ENCODE assay signal across 22 cellular contexts in genomic region chrX:84467898-84468297, GRCh38. TPM values are rescaled to one million over a fixed set of nuclear protein-coding genes. Genes with fewer than 3 reads are reported as not detected.
A peak's percentile ranks its signal among the peaks of the same experiment; 100 is the strongest.
DNase-seq lines count a peak whose midpoint lies in the region; TF ChIP-seq lines count a peak whose summit lies in the region.
"Had no signal": no experiment of that assay in that cellular context is flagged by ENCODE, and none has a peak within 500 bp of the region (broad histone marks: within the 10 kb centered on the region; RNA-seq: fewer than 3 reads in every experiment).

No MANE protein-coding gene starts in this region.

- no peaks in the 10 kb centered on the region for H3K9me3 ChIP-seq in BE2C
- H3K9me3 ChIP-seq in effector memory CD4-positive, alpha-beta T cell (ENCODE audit: control insufficient read depth, low read length) = no peaks in the 10 kb centered on the region

- peaks cover 25% of the 10 kb centered on the region for H3K36me3 Mint-ChIP-seq in progenitor cell of endocrine pancreas (ENCODE audit: insufficient read depth)
- H3K36me3 Mint-ChIP-seq in CD14-positive monocyte = peaks cover 3 to 10% of the 10 kb centered on the region in 2 donors
- H3K36me3 Mint-ChIP-seq: CD4-positive, alpha-beta memory T cell; CD4-positive, CD25-positive, alpha-beta regulatory T cell; CD8-positive, alpha-beta memory T cell had no signal

- H3K4me1 ChIP-seq in BE2C = peaks cover 12% of the 10 kb centered on the region
- H3K4me1 ChIP-seq in effector memory CD4-positive, alpha-beta T cell (ENCODE audit: control insufficient read depth, insufficient read depth, low read length, poor library complexity, severe bottlenecking) = no peaks in the 10 kb centered on the region
- H3K4me1 ChIP-seq: BLaER1 treated with 17β-estradiol and CSF1 and Interleukin-3, amounts not matched to agents 10 nM and 100 nM had no signal

- H3K27ac ChIP-seq in effector memory CD4-positive, alpha-beta T cell (ENCODE audit: insufficient read depth, low read length, poor library complexity, severe bottlenecking) = no peak overlapping the region
- H3K27ac ChIP-seq: BLaER1 treated with 17β-estradiol and CSF1 and Interleukin-3, amounts not matched to agents 10 nM and 100 nM; C4-2B had no signal

- H3K4me3 Mint-ChIP-seq in progenitor cell of endocrine pancreas (ENCODE audit: low read depth) = no peak overlapping the region
- H3K4me3 Mint-ChIP-seq in CD14-positive monocyte = no peak overlapping the region
- H3K4me3 Mint-ChIP-seq: CD4-positive, alpha-beta memory T cell; CD4-positive, CD25-positive, alpha-beta regulatory T cell; CD8-positive, alpha-beta memory T cell had no signal

- H3K27ac Mint-ChIP-seq in progenitor cell of endocrine pancreas (peak overlapping the region; percentile 20), CD14-positive monocyte (no peak overlapping the region)
- H3K27ac Mint-ChIP-seq: CD4-positive, alpha-beta memory T cell; CD4-positive, CD25-positive, alpha-beta regulatory T cell; CD8-positive, alpha-beta memory T cell had no signal

- H3K36me3 ChIP-seq in BE2C = no peaks in the 10 kb centered on the region; the same call in 1 of the 2 replicates
- no peaks in the 10 kb centered on the region for H3K36me3 ChIP-seq in effector memory CD4-positive, alpha-beta T cell (ENCODE audit: control insufficient read depth, insufficient read depth, low read length)
- H3K36me3 ChIP-seq: BLaER1 treated with 17β-estradiol and CSF1 and Interleukin-3, amounts not matched to agents 10 nM and 100 nM had no signal

- H3K4me3 ChIP-seq in BE2C (ENCODE audit: low read depth, low read length) = no peak overlapping the region
- H3K4me3 ChIP-seq in effector memory CD4-positive, alpha-beta T cell (ENCODE audit: insufficient read depth, low read depth, low read length, poor library complexity, severe bottlenecking) = no peak overlapping the region
- H3K4me3 ChIP-seq: BLaER1 treated with 17β-estradiol and CSF1 and Interleukin-3, amounts not matched to agents 10 nM and 100 nM; GM12878 had no signal

- H3K27me3 Mint-ChIP-seq in progenitor cell of endocrine pancreas (no peaks in the 10 kb centered on the region), CD14-positive monocyte (ENCODE audit: low read depth in 3 of 3) (no peaks in the 10 kb centered on the region)
- H3K27me3 Mint-ChIP-seq: CD4-positive, alpha-beta memory T cell; CD4-positive, CD25-positive, alpha-beta regulatory T cell; CD8-positive, alpha-beta memory T cell had no signal

- H3K4me1 Mint-ChIP-seq in progenitor cell of endocrine pancreas (ENCODE audit: low read depth) (no peaks in the 10 kb centered on the region), CD14-positive monocyte (peaks cover 3% of the 10 kb centered on the region)
- H3K4me1 Mint-ChIP-seq: CD4-positive, alpha-beta memory T cell; CD4-positive, CD25-positive, alpha-beta regulatory T cell; CD8-positive, alpha-beta memory T cell had no signal

- peak; percentile 12 for DNase-seq in BE2C
- DNase-seq in SK-N-DZ (ENCODE audit: low spot score) = peak; percentile 49
- DNase-seq in progenitor cell of endocrine pancreas (ENCODE audit: low spot score, unreplicated experiment) = no peak
- no peak for DNase-seq in CD14-positive monocyte (ENCODE audit: low spot score)
- no peak for DNase-seq in effector memory CD4-positive, alpha-beta T cell
- DNase-seq: 8988T; ACHN; CD4-positive, alpha-beta memory T cell; CD4-positive, CD25-positive, alpha-beta regulatory T cell; CD8-positive, alpha-beta memory T cell; COR-L47; DMS 273 treated with DMSO at 0.1 percent for 48 hours; DMS153; DMS53; DMS79; DND-41; EL; GDM1 had no signal

- no peaks in the 10 kb centered on the region for H3K27me3 ChIP-seq in BE2C
- no peaks in the 10 kb centered on the region for H3K27me3 ChIP-seq in effector memory CD4-positive, alpha-beta T cell (replicated peaks; ENCODE audit: control insufficient read depth, insufficient read depth, low read length, poor library complexity, severe bottlenecking)

- H3K9me3 Mint-ChIP-seq in progenitor cell of endocrine pancreas (ENCODE audit: low read depth) (peaks cover 23% of the 10 kb centered on the region), CD14-positive monocyte (peaks cover 0 to 13% (median 3%) of the 10 kb centered on the region in 7 donors)

- intact Hi-C loops in CD14-positive monocyte (cut with micrococcal nuclease) = no loop called here

- no peak for TF ChIP-seq CTCF in BE2C (IDR thresholded peaks at IDR 0.05; ENCODE audit: low read depth, low read length)
- no peak for TF ChIP-seq CTCF in progenitor cell of endocrine pancreas (IDR thresholded peaks at IDR 0.05; ENCODE audit: unreplicated experiment)
- no peak for TF ChIP-seq CTCF in CD14-positive monocyte (IDR thresholded peaks at IDR 0.05)

RNA-seq across cellular contexts. Expression of gene HDX, which starts 34.4 kb away (rescaled TPM):
- 9.8 TPM for polyA plus RNA-seq in BE2C (2012; ENCODE audit: insufficient read depth, insufficient read length, low read depth)
- polyA plus RNA-seq in SK-N-DZ (2014; cell fraction: cytosol; rRNA removed) = 6.4 and 7.1 TPM in 2 replicates
- 3.5 and 4.0 TPM in 2 replicates for polyA plus RNA-seq in SK-N-DZ (2014; cell fraction: nucleus; rRNA removed)
- total RNA-seq in progenitor cell of endocrine pancreas = 10.3 and 12.7 TPM in 2 replicates
- polyA plus RNA-seq in CD14-positive monocyte = 1 to 10 TPM; 2.8 to 3.9 TPM
- total RNA-seq: A673 had no signal

Comparison
In these comparisons a context has a peak if more than half of its experiments do, and no peak if none do; other contexts are left out.
1. DNase-seq: peak in BE2C (single experiment) and SK-N-DZ (single experiment); none in progenitor cell of endocrine pancreas (single experiment), CD14-positive monocyte (single experiment) and effector memory CD4-positive, alpha-beta T cell (0 of 3).